ENCODE assay signal across 9 cellular contexts in genomic region chr6:127879685-127880084, GRCh38. TPM values are rescaled to one million over a fixed set of nuclear protein-coding genes. Genes with fewer than 3 reads are reported as not detected.
A peak's percentile ranks its signal among the peaks of the same experiment; 100 is the strongest.
DNase-seq lines count a peak whose midpoint lies in the region; ATAC-seq and TF ChIP-seq lines count a peak whose summit lies in the region.
"Had no signal": no experiment of that assay in that cellular context is flagged by ENCODE, and none has a peak within 500 bp of the region (broad histone marks: within the 10 kb centered on the region; RNA-seq: fewer than 3 reads in every experiment).

No MANE protein-coding gene starts in this region.

- H3K36me3 ChIP-seq in mucosa of descending colon (ENCODE audit: low read depth), result no peaks in the 10 kb centered on the region
- H3K36me3 ChIP-seq: heart left ventricle had no signal

- H3K27me3 Mint-ChIP-seq in activated naive CD8-positive, alpha-beta T cell, result no peaks in the 10 kb centered on the region

- H3K27ac Mint-ChIP-seq in activated naive CD8-positive, alpha-beta T cell, result peak overlapping the region; percentile 96

- intact Hi-C loops in mucosa of descending colon (cut with DNase I, micrococcal nuclease), result no loop called here

- H3K36me3 Mint-ChIP-seq in activated naive CD8-positive, alpha-beta T cell, result peaks cover 11% of the 10 kb centered on the region

- no peak for TF ChIP-seq CTCF in mucosa of descending colon (IDR thresholded peaks at IDR 0.05)

- DNase-seq in AG20443 (ENCODE audit: low spot score) (peak; percentile 24), M059J (ENCODE audit: low read depth) (peak; percentile 55), mucosa of descending colon (peak in 2 of 3 donors; percentile 24 to 43), NCI-H226 (no peak), AML-193 (lab: John Stamatoyannopoulos, UW) (no peak)

- no peaks in the 10 kb centered on the region for H3K9me3 ChIP-seq in mucosa of descending colon
- H3K9me3 ChIP-seq: heart left ventricle had no signal

- no peaks in the 10 kb centered on the region for H3K9me3 Mint-ChIP-seq in activated naive CD8-positive, alpha-beta T cell (ENCODE audit: low read depth)

- ATAC-seq in mucosa of descending colon, result no peak
- no peak for ATAC-seq in HG03139 (IDR thresholded peaks at IDR 0.05; ENCODE audit: unreplicated experiment)
- ATAC-seq in HG03469 (IDR thresholded peaks at IDR 0.05; ENCODE audit: unreplicated experiment), result no peak

- H3K4me1 Mint-ChIP-seq in activated naive CD8-positive, alpha-beta T cell (ENCODE audit: low read depth), result peaks cover 87% of the 10 kb centered on the region

- peak overlapping the region; percentile 82 for H3K4me3 Mint-ChIP-seq in activated naive CD8-positive, alpha-beta T cell

- no peaks in the 10 kb centered on the region for H3K4me1 ChIP-seq in mucosa of descending colon (ENCODE audit: low read depth)
- H3K4me1 ChIP-seq: heart left ventricle had no signal

- no peak overlapping the region for H3K4me3 ChIP-seq in mucosa of descending colon

RNA-seq across cellular contexts. Expression of gene THEMIS, which starts 21.2 kb away (rescaled TPM):
- not detected in 2 replicates for total RNA-seq in M059J (2014; rRNA removed; shearing (Covaris generic))
- total RNA-seq in mucosa of descending colon, result 1 to 10 TPM; 1.2 to 2.7 (median 2.0) TPM

Comparison
In these comparisons a context has a peak if more than half of its experiments do, and no peak if none do; other contexts are left out.
1. DNase-seq: peak in AG20443 (single experiment), M059J (single experiment) and mucosa of descending colon (2 of 3); none in NCI-H226 (single experiment) and AML-193 (0 of 2).